In genomic region chr21:42581676-42582371, GRCh38 we compare ENCODE assay signal across 18 cellular contexts.
DNase-seq lines count a peak whose midpoint lies in the region; ATAC-seq, FAIRE-seq and TF ChIP-seq lines count a peak whose summit lies in the region.
"Had no signal": no experiment of that assay in that cellular context is flagged by ENCODE, and none has a peak within 500 bp of the region (broad histone marks: within the 10 kb centered on the region; RNA-seq: fewer than 3 reads in every experiment).

No MANE protein-coding gene starts in this region.

- H3K79me1 ChIP-seq in neuronal stem cell (ENCODE audit: low read depth, low read length) = no peaks in the 10 kb centered on the region

- H3K4ac ChIP-seq in neuronal stem cell (ENCODE audit: low read length) = no peak overlapping the region

- H3K9ac ChIP-seq in kidney (ENCODE audit: low read length in 2 of 2) (no peak overlapping the region), neuronal stem cell (ENCODE audit: low read depth, low read length, poor library complexity) (peak overlapping the region; percentile 64)

- H4K91ac ChIP-seq in neuronal stem cell (ENCODE audit: low read depth, low read length, poor library complexity) = no peak overlapping the region

- no peak for ATAC-seq in left cardiac atrium
- ATAC-seq in HG03097 (IDR thresholded peaks at IDR 0.05; ENCODE audit: low FRiP score, unreplicated experiment) = no peak
- ATAC-seq in HG03159 (IDR thresholded peaks at IDR 0.05; ENCODE audit: unreplicated experiment) = no peak

- no peak overlapping the region for H4K8ac ChIP-seq in neuronal stem cell (ENCODE audit: low read depth, low read length)

- H3K23ac ChIP-seq in neuronal stem cell (ENCODE audit: low read depth, low read length, poor library complexity) = no peak overlapping the region

- peak; percentile 69 for DNase-seq in cardiac septum (ENCODE audit: low spot score)
- no peak for DNase-seq in left cardiac atrium
- DNase-seq in kidney = peak; percentile 73
- DNase-seq in neuronal stem cell (ENCODE audit: low spot score) = no peak
- peak; percentile 4 for DNase-seq in transverse colon
- DNase-seq in NCI-H345 (lab: John Stamatoyannopoulos, UW) = no peak
- DNase-seq: CD4-positive, alpha-beta memory T cell; DMS79; MG63; NCI-H1092 treated with DMSO at 0.1 percent for 48 hours; NCI-H1694 treated with DMSO at 0.1 percent for 48 hours; NCI-H774; RPMI8226 had no signal

- H3K27ac ChIP-seq in kidney (ENCODE audit: low read depth in 2 of 2, low read length in 2 of 2) = no peak overlapping the region
- no peak overlapping the region for H3K27ac ChIP-seq in neuronal stem cell (replicated peaks; ENCODE audit: low read length)
- H3K27ac ChIP-seq in transverse colon = no peak overlapping the region

- H3K4me2 ChIP-seq in neuronal stem cell (ENCODE audit: insufficient read depth, low read length, poor library complexity, severe bottlenecking) = no peak overlapping the region

- no CpG with 5 or more reads among the region's 17 CpGs for WGBS in neuronal stem cell (ENCODE audit: extremely low coverage in 2 of 2, insufficient read length in 2 of 2, insufficient replicate concordance in 1 of 2), 2 donors
- WGBS in transverse colon (ENCODE audit: low coverage in 1 of 2), 2 donors = 79 to 82% methylated on average over 9 to 17 of the region's 17 CpGs

- no peak overlapping the region for H3K4me3 ChIP-seq in kidney (ENCODE audit: low read length in 2 of 2)
- H3K4me3 ChIP-seq in neuronal stem cell (ENCODE audit: low read length in 2 of 2) = no peak overlapping the region
- H3K4me3 ChIP-seq in transverse colon = no peak overlapping the region
- H3K4me3 ChIP-seq: MG63 had no signal

- TF ChIP-seq CTCF in kidney (IDR thresholded peaks at IDR 0.05; ENCODE audit: borderline replicate concordance, extremely low read depth, insufficient read depth) (no peak), transverse colon (IDR thresholded peaks at IDR 0.05) (no peak)

- H3K27me3 ChIP-seq in neuronal stem cell (ENCODE audit: control insufficient read depth in 3 of 3, insufficient read depth in 3 of 3, low read depth in 1 of 3, low read length in 3 of 3) = peaks cover 0 to 7% (median 0%) of the 10 kb centered on the region in 3 experiments
- no peaks in the 10 kb centered on the region for H3K27me3 ChIP-seq in transverse colon
- H3K27me3 ChIP-seq: MG63 had no signal

- H3K9me3 ChIP-seq in kidney (ENCODE audit: control insufficient read depth in 1 of 2, low read length in 2 of 2) (no peaks in the 10 kb centered on the region), neuronal stem cell (replicated peaks in 1 of 2; ENCODE audit: control insufficient read depth in 2 of 2, insufficient read depth in 1 of 2, low read depth in 1 of 2, low read length in 2 of 2) (peaks cover 2 to 12% of the 10 kb centered on the region in 2 donors), transverse colon (no peaks in the 10 kb centered on the region)

- peak overlapping the region; percentile 78 for H2AK5ac ChIP-seq in neuronal stem cell (ENCODE audit: low read depth, low read length)

- H2BK12ac ChIP-seq in neuronal stem cell (ENCODE audit: low read length) = peak overlapping the region; percentile 86

- peak overlapping the region; percentile 88 for H3K18ac ChIP-seq in neuronal stem cell (ENCODE audit: low read length)

- TF ChIP-seq EP300 in transverse colon (IDR thresholded peaks at IDR 0.05; ENCODE audit: low read depth) = no peak

- no peak for TF ChIP-seq POLR2A in transverse colon (IDR thresholded peaks at IDR 0.05)

- H3K4me1 ChIP-seq in kidney (ENCODE audit: control insufficient read depth in 1 of 2, insufficient read depth in 1 of 2, low read depth in 1 of 2, low read length in 2 of 2) (no peaks in the 10 kb centered on the region), neuronal stem cell (ENCODE audit: control insufficient read depth in 2 of 2, insufficient read depth in 1 of 2, low read depth in 1 of 2, low read length in 2 of 2) (peaks cover 0 to 6% of the 10 kb centered on the region in 2 donors), transverse colon (no peaks in the 10 kb centered on the region)

- in situ Hi-C loops in transverse colon (cut with MboI; ENCODE audit: low pct_ligation_motif_present in 1 of 4, low pct_unique_long_range_greater_than_20kb in 1 of 4, low sequenced_read_pairs in 3 of 4) = loop anchor here in 2 of 4 donors (25.0 kb wide), 2 partner anchors 180 to 230 kb away; no protein-coding TSS in a partner anchor

- peak overlapping the region; percentile 94 for H3K14ac ChIP-seq in neuronal stem cell (ENCODE audit: low read length)

- intact Hi-C loops in cardiac septum (cut with DNase I) (no loop called here), left cardiac atrium (cut with DNase I) (no loop called here), kidney (cut with DNase I) (no loop called here), transverse colon (cut with DNase I; ENCODE audit: low total_unique reads) (no loop called here)

- no peak for FAIRE-seq in kidney (lab: Jason Lieb, UNC)
- FAIRE-seq: G401.6, GM12892, H54 had no signal

- H2BK5ac ChIP-seq in neuronal stem cell (ENCODE audit: low read length) = peak overlapping the region; percentile 26

- H2BK120ac ChIP-seq in neuronal stem cell (ENCODE audit: low read depth, low read length) = no peak overlapping the region

- no peak overlapping the region for H2AFZ ChIP-seq in neuronal stem cell (ENCODE audit: low read length)

- H2BK15ac ChIP-seq in neuronal stem cell (ENCODE audit: low read length) = no peak overlapping the region

- H3K36me3 ChIP-seq in kidney (ENCODE audit: control insufficient read depth in 1 of 2, insufficient read depth in 2 of 2, low read length in 2 of 2) (no peaks in the 10 kb centered on the region), neuronal stem cell (replicated peaks in 1 of 2; ENCODE audit: control insufficient read depth in 2 of 2, insufficient read depth in 2 of 2, low read length in 2 of 2) (no peaks in the 10 kb centered on the region), transverse colon (peaks cover 0 to 8% (median 0%) of the 10 kb centered on the region in 4 donors)
- H3K36me3 ChIP-seq: MG63 had no signal

Comparison
In these comparisons a context has a peak if more than half of its experiments do, and no peak if none do; other contexts are left out.
1. DNase-seq: peak in cardiac septum (single experiment), kidney (single experiment) and transverse colon (single experiment); none in left cardiac atrium (single experiment), neuronal stem cell (single experiment) and NCI-H345 (single experiment).